9 cellular contexts compared by ENCODE assay signal in the genomic region with DNA sequence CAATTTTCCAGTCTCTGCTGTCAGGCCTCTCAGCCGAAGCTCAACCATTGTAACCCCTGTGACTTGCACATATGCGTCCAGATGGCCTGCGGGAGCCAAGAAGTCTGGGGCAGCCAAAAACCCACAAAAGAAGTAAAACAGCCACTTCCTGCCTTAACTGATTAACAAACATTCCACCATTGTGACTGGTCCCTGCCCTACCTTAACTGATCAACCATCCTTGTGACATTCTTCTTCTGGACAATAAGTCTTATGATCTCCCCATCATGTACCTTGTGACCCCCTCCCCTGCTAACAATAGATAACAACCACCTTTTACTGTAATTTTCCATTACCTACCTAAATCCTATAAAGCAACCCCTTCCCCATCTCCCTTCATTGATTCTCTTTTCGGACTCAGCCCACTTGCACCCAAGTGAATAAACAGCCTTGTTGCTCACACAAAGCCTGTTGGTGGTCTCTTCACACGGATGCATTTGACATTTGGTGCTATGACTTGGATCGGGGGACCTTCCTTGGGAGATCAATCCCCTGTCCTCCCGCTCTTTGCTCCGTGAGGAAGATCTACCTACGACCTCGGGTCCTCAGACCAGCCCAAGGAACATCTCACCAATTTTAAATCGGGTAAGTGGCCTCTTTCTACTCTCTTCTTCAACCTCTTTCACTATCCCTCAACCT. TPM values are rescaled to one million over a fixed set of nuclear protein-coding genes. Genes with fewer than 3 reads are reported as not detected.
DNase-seq lines count a peak whose midpoint lies in the region; ATAC-seq and TF ChIP-seq lines count a peak whose summit lies in the region.
"Had no signal": no experiment of that assay in that cellular context is flagged by ENCODE, and none has a peak within 500 bp of the region (broad histone marks: within the 10 kb centered on the region; RNA-seq: fewer than 3 reads in every experiment).

No MANE protein-coding gene starts in this region.

- no peaks in the 10 kb centered on the region for H3K27me3 Mint-ChIP-seq in T-cell

- no peaks in the 10 kb centered on the region for H3K27me3 ChIP-seq in heart left ventricle
- no peaks in the 10 kb centered on the region for H3K27me3 ChIP-seq in right atrium auricular region
- H3K27me3 ChIP-seq in upper lobe of left lung = no peaks in the 10 kb centered on the region
- H3K27me3 ChIP-seq: adrenal gland had no signal

- TF ChIP-seq CTCF in heart left ventricle (IDR thresholded peaks at IDR 0.05) (no peak), right atrium auricular region (IDR thresholded peaks at IDR 0.05) (no peak), fibroblast of pulmonary artery (IDR thresholded peaks at IDR 0.05; ENCODE audit: low read length, missing control alignments) (no peak), upper lobe of left lung (IDR thresholded peaks at IDR 0.05) (no peak), RWPE1 (conservative IDR thresholded peaks at IDR 0.05; ENCODE audit: low read depth) (no peak)

- peaks cover 37 to 53% (median 50%) of the 10 kb centered on the region in 3 donors for H3K4me1 Mint-ChIP-seq in T-cell

- no peaks in the 10 kb centered on the region for H3K9me3 ChIP-seq in heart left ventricle
- no peaks in the 10 kb centered on the region for H3K9me3 ChIP-seq in right atrium auricular region
- no peaks in the 10 kb centered on the region for H3K9me3 ChIP-seq in upper lobe of left lung
- H3K9me3 ChIP-seq: adrenal gland had no signal

- CTCF ChIA-PET in T-cell (lab: Charles Lee) (interaction anchor here in 1 of 2 donors (2.1 kb wide), 1 partner anchor 86 kb away, joined by 12 read pairs; a partner anchor contains a TSS), RWPE1 (lab: Yijun Ruan, JAX) (interaction anchor here (0.7 kb wide), 1 partner anchor 484 kb away, joined by 7 read pairs; no protein-coding TSS in a partner anchor)

- ATAC-seq in heart left ventricle = peak in 1 of 4 donors; percentile 8
- ATAC-seq in T-cell (replicated peaks in 1 of 4) = no peak
- no peak for ATAC-seq in upper lobe of left lung (ENCODE audit: low FRiP score in 2 of 2)
- ATAC-seq in GM19452 (IDR thresholded peaks at IDR 0.05; ENCODE audit: unreplicated experiment) = no peak

- 81 to 84% (median 81%) methylated on average over 11 of the region's 11 CpGs for WGBS in heart left ventricle, 4 donors
- 78 to 81% methylated on average over 11 of the region's 11 CpGs for WGBS in upper lobe of left lung, 2 donors

- no peak for TF ChIP-seq POLR2A in heart left ventricle (IDR thresholded peaks at IDR 0.05)
- TF ChIP-seq POLR2A in upper lobe of left lung (IDR thresholded peaks at IDR 0.05) = no peak

- H3K36me3 ChIP-seq in heart left ventricle (peaks cover 0 to 5% (median 0%) of the 10 kb centered on the region in 9 donors), right atrium auricular region (no peaks in the 10 kb centered on the region), upper lobe of left lung (no peaks in the 10 kb centered on the region)
- H3K36me3 ChIP-seq: adrenal gland had no signal

- DNase-seq in heart left ventricle (peak in 1 of 5 donors; percentile 25), right atrium auricular region (ENCODE audit: low spot score) (no peak), T-cell (peak in 2 of 34 experiments; percentile 2 to 4), fibroblast of pulmonary artery (ENCODE audit: low read depth) (peak; percentile 80), upper lobe of left lung (no peak), RWPE1 (ENCODE audit: low spot score) (no peak)
- DNase-seq in effector CD4-positive, alpha-beta T cell = no peak

- peaks cover 6% of the 10 kb centered on the region for H3K36me3 Mint-ChIP-seq in T-cell

- peak overlapping the region; percentile 60 to 98 for H3K27ac Mint-ChIP-seq in T-cell

- no peaks in the 10 kb centered on the region for H3K9me3 Mint-ChIP-seq in T-cell

- H3K27ac ChIP-seq in heart left ventricle = peak overlapping the region in 7 of 12 donors; percentile 0 to 92 (median 79)
- H3K27ac ChIP-seq in right atrium auricular region = no peak overlapping the region
- peak overlapping the region in 3 of 4 donors; percentile 63 to 91 (median 88) for H3K27ac ChIP-seq in upper lobe of left lung
- no peak overlapping the region for H3K27ac ChIP-seq in RWPE1

- intact Hi-C loops in heart left ventricle (cut with DNase I) = loop anchor here in 2 of 10 donors (10.0 kb wide), 2 partner anchors 104 to 484 kb away; a partner anchor contains a TSS

- H3K4me1 ChIP-seq in heart left ventricle (peaks cover 0 to 39% (median 27%) of the 10 kb centered on the region in 12 donors), right atrium auricular region (peaks cover 0 to 31% of the 10 kb centered on the region in 2 donors), upper lobe of left lung (peaks cover 22 to 49% (median 35%) of the 10 kb centered on the region in 4 donors)

- POLR2A ChIA-PET in T-cell (lab: Charles Lee) = interaction anchor here in 1 of 2 donors (0.7 kb wide), 1 partner anchor 494 kb away, joined by 7 read pairs; a partner anchor contains a TSS
- POLR2A ChIA-PET in RWPE1 (lab: Yijun Ruan, JAX; ENCODE audit: low non-redundant PET) = no interaction called here

- peak overlapping the region in 3 of 12 donors; percentile 20 to 100 (median 97) for H3K4me3 ChIP-seq in heart left ventricle
- no peak overlapping the region for H3K4me3 ChIP-seq in right atrium auricular region
- H3K4me3 ChIP-seq in fibroblast of pulmonary artery (replicated peaks; ENCODE audit: low read depth, low read length) = no peak overlapping the region
- H3K4me3 ChIP-seq in upper lobe of left lung = peak overlapping the region in 2 of 4 donors; percentile 20 to 26

- H3K4me3 Mint-ChIP-seq in T-cell = peak overlapping the region; percentile 87 to 95 (median 93)

- TF ChIP-seq EP300 in upper lobe of left lung (IDR thresholded peaks at IDR 0.05) = no peak

RNA-seq across cellular contexts. Expression of a gene that starts 1.3 kb away (rescaled TPM):
- 100 to 1,000 TPM; 164 to 330 (median 258) TPM for total RNA-seq in heart left ventricle
- polyA plus RNA-seq in heart left ventricle = 100 to 1,000 TPM; 165 to 351 TPM
- 100 to 1,000 TPM; 154 to 163 TPM for total RNA-seq in right atrium auricular region
- total RNA-seq in T-cell = 10 to 100 TPM; 40.8 to 93.8 (median 88.1) TPM
- 100 to 1,000 TPM in 3 of 6 donors, 10 to 100 TPM in 3; 19.9 to 155 (median 91.4) TPM for total RNA-seq in upper lobe of left lung

RNA-seq across cellular contexts. Expression of a gene that starts 17.3 kb away (rescaled TPM):
- 10 to 100 TPM in 1 of 9 donors, 1 to 10 TPM in 2, under 1 TPM in 3, not detected in 3; 0.33 to 51.0 (median 1.1) TPM for total RNA-seq in heart left ventricle
- 1 to 10 TPM; 9.0 to 9.5 TPM for polyA plus RNA-seq in heart left ventricle
- 1 to 10 TPM in 1 of 2 donors, not detected in 1; 1.9 TPM for total RNA-seq in right atrium auricular region
- not detected for total RNA-seq in T-cell
- total RNA-seq in upper lobe of left lung = under 1 TPM in 1 of 6 donors, not detected in 5; 0.17 TPM

RNA-seq across cellular contexts. Expression of a gene that starts 57.9 kb away (rescaled TPM):
- 1 to 10 TPM in 2 of 9 donors, under 1 TPM in 2, not detected in 5; 0.15 to 1.7 (median 0.80) TPM for total RNA-seq in heart left ventricle
- polyA plus RNA-seq in heart left ventricle = under 1 TPM; 0.23 to 0.46 TPM
- 1 to 10 TPM in 1 of 2 donors, under 1 TPM in 1; 0.59 to 3.6 TPM for total RNA-seq in right atrium auricular region
- under 1 TPM in 3 of 5 donors, not detected in 2; 0.18 to 0.30 (median 0.23) TPM for total RNA-seq in T-cell
- 10 to 100 TPM; 10.3 to 28.6 (median 24.3) TPM for total RNA-seq in upper lobe of left lung

RNA-seq across cellular contexts. Expression of a gene that starts 58.5 kb away (rescaled TPM):
- 10 to 100 TPM; 14.1 to 24.6 (median 17.7) TPM for total RNA-seq in heart left ventricle
- 10 to 100 TPM; 19.0 to 39.5 TPM for polyA plus RNA-seq in heart left ventricle
- 10 to 100 TPM; 16.5 to 22.5 TPM for total RNA-seq in right atrium auricular region
- total RNA-seq in T-cell = 10 to 100 TPM; 23.1 to 34.1 (median 31.8) TPM
- 10 to 100 TPM in 5 of 6 donors, 1 to 10 TPM in 1; 5.2 to 31.4 (median 23.0) TPM for total RNA-seq in upper lobe of left lung

Comparison
In these comparisons a context has a peak if more than half of its experiments do, and no peak if none do; other contexts are left out.
1. H3K27ac ChIP-seq: peak in heart left ventricle (7 of 12) and upper lobe of left lung (3 of 4); none in right atrium auricular region (0 of 2) and RWPE1 (single experiment).